In genomic region chr4:86439293-86439692, GRCh38 we compare ENCODE assay signal across 40 cellular contexts.
"Had no signal": no experiment of that assay in that cellular context is flagged by ENCODE, and none has a peak within 500 bp of the region (broad histone marks: within the 10 kb centered on the region; RNA-seq: fewer than 3 reads in every experiment).

No MANE protein-coding gene starts in this region.

- DNase-seq: activated effector memory CD4-positive, alpha-beta T cell treated with anti-CD3 and anti-CD28 coated beads, Interleukin-2, amount 50 U/mL, for 16 hours; activated effector memory CD4-positive, alpha-beta T cell treated with Interleukin-2 at 50 U/mL for 16 hours; activated gamma-delta T cell; activated gamma-delta T cell treated with Interleukin-2 at 50 U/mL for 16 hours; activated naive CD4-positive, alpha-beta T cell; activated naive CD4-positive, alpha-beta T cell treated with anti-CD3 and anti-CD28 coated beads for 36 hours; activated naive CD4-positive, alpha-beta T cell treated with anti-CD3 and anti-CD28 coated beads, Interleukin-2, amount 10 ng/mL, durations not matched to agents 7 days and 5 days; activated naive CD4-positive, alpha-beta T cell treated with anti-CD3 and anti-CD28 coated beads, Interleukin-2, amount 50 U/mL, for 16 hours; activated naive CD4-positive, alpha-beta T cell treated with Interleukin-2 at 50 U/mL for 16 hours; activated naive CD8-positive, alpha-beta T cell treated with anti-CD3 and anti-CD28 coated beads for 36 hours; activated naive CD8-positive, alpha-beta T cell treated with anti-CD3 and anti-CD28 coated beads, Interleukin-2, amount 10 ng/mL, durations not matched to agents 7 days and 5 days; activated naive CD8-positive, alpha-beta T cell treated with anti-CD3 and anti-CD28 coated beads, Interleukin-2, amount 50 U/mL, for 24 hours; activated T-cell treated with anti-CD3 and anti-CD28 coated beads, Interleukin-2, amount 50 U/mL, for 1 hour; activated T-cell treated with anti-CD3 and anti-CD28 coated beads, Interleukin-2, amount 50 U/mL, for 24 hours; activated T-cell treated with anti-CD3 and anti-CD28 coated beads, Interleukin-2, amount 50 U/mL, for 4 hours; activated T-cell treated with anti-CD3 and anti-CD28 coated beads, Interleukin-2, amount 50 U/mL, for 48 hours; activated T-cell treated with anti-CD3 and anti-CD28 coated beads, Interleukin-2, amount 50 U/mL, for 72 hours; adrenal gland; amniotic stem cell; amygdala; anterior cingulate cortex; aorta; body of pancreas; brain microvascular endothelial cell; caudate nucleus; central memory CD4-positive, alpha-beta T cell; cerebellar nuclear complex had no signal

- H3K36me3 Mint-ChIP-seq: activated naive CD4-positive, alpha-beta T cell treated with anti-CD3 and anti-CD28 coated beads, Interleukin-2, amount 10 ng/mL, durations not matched to agents 7 days and 5 days; activated naive CD4-positive, alpha-beta T cell treated with anti-CD3 and anti-CD28 coated beads, Interleukin-2, amount 50 U/mL, for 24 hours; activated naive CD4-positive, alpha-beta T cell treated with anti-CD3 and anti-CD28 coated beads, Interleukin-2, amount 50 U/mL, for 72 hours; activated naive CD8-positive, alpha-beta T cell; activated naive CD8-positive, alpha-beta T cell treated with anti-CD3 and anti-CD28 coated beads for 36 hours had no signal

- H3K36me3 ChIP-seq: adrenal gland, ascending aorta, brain microvascular endothelial cell, breast epithelium, cardiac muscle cell had no signal

- H3K9me3 Mint-ChIP-seq: activated naive CD4-positive, alpha-beta T cell treated with anti-CD3 and anti-CD28 coated beads, Interleukin-2, amount 10 ng/mL, durations not matched to agents 7 days and 5 days; activated T-cell treated with anti-CD3 and anti-CD28 coated beads, Interleukin-2, amount 50 U/mL, for 24 hours; activated T-helper 1 cell treated with anti-CD3 and anti-CD28 coated beads, Interleukin-12 subunit alpha, Interleukin-12 subunit beta, Interleukin-2, Interleukin-4 antibody, amounts not matched to agents 30 ng/mL and 10 ng/mL and 1 ng/mL, durations not matched to agents 14 hours and 24 hours and 36 hours; activated T-helper 17 cell treated with anti-CD3 and anti-CD28 coated beads, Interleukin-2, amount 50 U/mL, for 72 hours; activated T-helper 2 cell treated with anti-CD3 and anti-CD28 coated beads, Interferon-gamma antibody, Interleukin-2, Interleukin-4, amounts not matched to agents 10 μg/mL and 5 μg/mL and 100 μg/mL, durations not matched to agents 14 hours and 24 hours and 36 hours had no signal

- H3K27me3 Mint-ChIP-seq: activated naive CD4-positive, alpha-beta T cell treated with anti-CD3 and anti-CD28 coated beads, Interleukin-2, amount 10 ng/mL, durations not matched to agents 7 days and 5 days; activated naive CD8-positive, alpha-beta T cell treated with anti-CD3 and anti-CD28 coated beads for 36 hours; activated naive CD8-positive, alpha-beta T cell treated with anti-CD3 and anti-CD28 coated beads, Interleukin-2, amount 10 ng/mL, durations not matched to agents 7 days and 5 days; activated naive CD8-positive, alpha-beta T cell treated with anti-CD3 and anti-CD28 coated beads, Interleukin-2, amount 50 U/mL, for 24 hours; central memory CD8-positive, alpha-beta T cell had no signal

- H3K27ac Mint-ChIP-seq: activated naive CD4-positive, alpha-beta T cell treated with anti-CD3 and anti-CD28 coated beads for 36 hours; activated naive CD4-positive, alpha-beta T cell treated with anti-CD3 and anti-CD28 coated beads, Interleukin-2, amount 10 ng/mL, durations not matched to agents 7 days and 5 days; activated naive CD4-positive, alpha-beta T cell treated with anti-CD3 and anti-CD28 coated beads, Interleukin-2, amount 50 U/mL, for 24 hours; activated naive CD4-positive, alpha-beta T cell treated with anti-CD3 and anti-CD28 coated beads, Interleukin-2, amount 50 U/mL, for 72 hours; activated naive CD8-positive, alpha-beta T cell; activated naive CD8-positive, alpha-beta T cell treated with anti-CD3 and anti-CD28 coated beads for 36 hours; activated naive CD8-positive, alpha-beta T cell treated with anti-CD3 and anti-CD28 coated beads, Interleukin-2, amount 10 ng/mL, durations not matched to agents 7 days and 5 days; activated naive CD8-positive, alpha-beta T cell treated with anti-CD3 and anti-CD28 coated beads, Interleukin-2, amount 50 U/mL, for 24 hours; activated T-cell treated with anti-CD3 and anti-CD28 coated beads, Interleukin-2, amount 50 U/mL, for 24 hours; activated T-cell treated with anti-CD3 and anti-CD28 coated beads, Interleukin-2, amount 50 U/mL, for 72 hours; activated T-helper 1 cell treated with anti-CD3 and anti-CD28 coated beads, Interleukin-12 subunit alpha, Interleukin-12 subunit beta, Interleukin-2, Interleukin-4 antibody, amounts not matched to agents 30 ng/mL and 10 ng/mL and 1 ng/mL, durations not matched to agents 14 hours and 24 hours and 36 hours; activated T-helper 17 cell treated with anti-CD3 and anti-CD28 coated beads, Interleukin-2, amount 50 U/mL, for 72 hours; activated T-helper 2 cell treated with anti-CD3 and anti-CD28 coated beads, Interferon-gamma antibody, Interleukin-2, Interleukin-4, amounts not matched to agents 10 μg/mL and 5 μg/mL and 100 μg/mL, durations not matched to agents 14 hours and 24 hours and 36 hours; brain had no signal

- H3K4me3 ChIP-seq: adrenal gland, ascending aorta, body of pancreas, breast epithelium, cardiac muscle cell had no signal

- H3K4me3 Mint-ChIP-seq: activated naive CD4-positive, alpha-beta T cell treated with anti-CD3 and anti-CD28 coated beads for 36 hours; activated naive CD4-positive, alpha-beta T cell treated with anti-CD3 and anti-CD28 coated beads, Interleukin-2, amount 10 ng/mL, durations not matched to agents 7 days and 5 days; activated naive CD4-positive, alpha-beta T cell treated with anti-CD3 and anti-CD28 coated beads, Interleukin-2, amount 50 U/mL, for 24 hours; activated naive CD8-positive, alpha-beta T cell; activated naive CD8-positive, alpha-beta T cell treated with anti-CD3 and anti-CD28 coated beads for 36 hours; activated naive CD8-positive, alpha-beta T cell treated with anti-CD3 and anti-CD28 coated beads, Interleukin-2, amount 10 ng/mL, durations not matched to agents 7 days and 5 days; activated naive CD8-positive, alpha-beta T cell treated with anti-CD3 and anti-CD28 coated beads, Interleukin-2, amount 50 U/mL, for 24 hours; activated T-cell treated with anti-CD3 and anti-CD28 coated beads, Interleukin-2, amount 50 U/mL, for 24 hours; activated T-cell treated with anti-CD3 and anti-CD28 coated beads, Interleukin-2, amount 50 U/mL, for 4 hours; activated T-cell treated with anti-CD3 and anti-CD28 coated beads, Interleukin-2, amount 50 U/mL, for 72 hours; activated T-helper 1 cell treated with anti-CD3 and anti-CD28 coated beads, Interleukin-12 subunit alpha, Interleukin-12 subunit beta, Interleukin-2, Interleukin-4 antibody, amounts not matched to agents 30 ng/mL and 10 ng/mL and 1 ng/mL, durations not matched to agents 14 hours and 24 hours and 36 hours; activated T-helper 17 cell treated with anti-CD3 and anti-CD28 coated beads, Interleukin-2, amount 50 U/mL, for 72 hours; brain; central memory CD8-positive, alpha-beta T cell had no signal

- FAIRE-seq: astrocyte, bronchial epithelial cell had no signal

- ATAC-seq: activated naive CD4-positive, alpha-beta T cell treated with anti-CD3 and anti-CD28 coated beads, Interleukin-2, amount 50 U/mL, for 72 hours; activated naive CD8-positive, alpha-beta T cell treated with anti-CD3 and anti-CD28 coated beads, Interleukin-2, amount 50 U/mL, for 24 hours; activated T-cell treated with anti-CD3 and anti-CD28 coated beads, Interleukin-2, amount 50 U/mL, for 4 hours; activated T-cell treated with anti-CD3 and anti-CD28 coated beads, Interleukin-2, amount 50 U/mL, for 72 hours; activated T-helper 17 cell treated with anti-CD3 and anti-CD28 coated beads, Interleukin-2, amount 50 U/mL, for 72 hours; body of pancreas had no signal

- H3K4me1 Mint-ChIP-seq: activated naive CD4-positive, alpha-beta T cell treated with anti-CD3 and anti-CD28 coated beads, Interleukin-2, amount 10 ng/mL, durations not matched to agents 7 days and 5 days; activated naive CD4-positive, alpha-beta T cell treated with anti-CD3 and anti-CD28 coated beads, Interleukin-2, amount 50 U/mL, for 24 hours; activated naive CD8-positive, alpha-beta T cell treated with anti-CD3 and anti-CD28 coated beads for 36 hours; activated naive CD8-positive, alpha-beta T cell treated with anti-CD3 and anti-CD28 coated beads, Interleukin-2, amount 10 ng/mL, durations not matched to agents 7 days and 5 days; activated naive CD8-positive, alpha-beta T cell treated with anti-CD3 and anti-CD28 coated beads, Interleukin-2, amount 50 U/mL, for 24 hours; activated T-helper 17 cell treated with anti-CD3 and anti-CD28 coated beads, Interleukin-2, amount 50 U/mL, for 72 hours; central memory CD8-positive, alpha-beta T cell had no signal

- H3K4me1 ChIP-seq: ascending aorta, body of pancreas, breast epithelium had no signal

- H3K9me3 ChIP-seq: adrenal gland, body of pancreas, breast epithelium had no signal

- H3K27me3 ChIP-seq: adrenal gland, ascending aorta, body of pancreas, brain microvascular endothelial cell, breast epithelium, cardiac muscle cell had no signal

- H3K27ac ChIP-seq: adrenal gland, ascending aorta, body of pancreas, brain microvascular endothelial cell, breast epithelium, cardiac muscle cell had no signal
